In genomic region chr17:82494236-82495055, GRCh38 we compare ENCODE assay signal across 1 cellular context.
A peak's percentile ranks its signal among the peaks of the same experiment; 100 is the strongest.
TF ChIP-seq lines count a peak whose summit lies in the region.

No MANE protein-coding gene starts in this region.

TF ChIP-seq in K562, 482 proteins besides CTCF, POLR2A, EP300 and RAD21 (continued from another document and continues in another):
- no peak for TF ChIP-seq ZBTB11 (CRISPR knock-in tag; IDR thresholded peaks at IDR 0.05)
- TF ChIP-seq KLF1 (tag; IDR thresholded peaks at IDR 0.05) = no peak
- no peak for TF ChIP-seq ATF2 (CRISPR knock-in tag; IDR thresholded peaks at IDR 0.05)
- peak; percentile 91 to 95 for TF ChIP-seq MAZ (CRISPR knock-in tag; conservative IDR thresholded peaks at IDR 0.05 in 1 of 2, IDR thresholded peaks at IDR 0.05 in 1 of 2)
- no peak for TF ChIP-seq THRA (IDR thresholded peaks at IDR 0.05)
- TF ChIP-seq SREBF1 (IDR thresholded peaks at IDR 0.05; ENCODE audit: borderline replicate concordance, low read depth, low read length) = no peak; the same call in 1 of the 2 replicates
- no peak for TF ChIP-seq SNAPC5 (CRISPR knock-in tag; IDR thresholded peaks at IDR 0.05)
- TF ChIP-seq ZNF398 (CRISPR knock-in tag; IDR thresholded peaks at IDR 0.05) = no peak
- no peak for TF ChIP-seq ZNF655 (CRISPR knock-in tag; IDR thresholded peaks at IDR 0.05)
- no peak for TF ChIP-seq CHD7 (IDR thresholded peaks at IDR 0.05; ENCODE audit: low read depth, low read length)
- no peak for TF ChIP-seq KLF6 (CRISPR knock-in tag; IDR thresholded peaks at IDR 0.05; ENCODE audit: borderline replicate concordance)
- peak; percentile 48; the same call in 1 of the 2 replicates for TF ChIP-seq CBX1 (IDR thresholded peaks at IDR 0.05; ENCODE audit: low read depth)
- peak; percentile 19; the same call in 1 of the 2 replicates for TF ChIP-seq ZNF174 (CRISPR knock-in tag; IDR thresholded peaks at IDR 0.05)
- no peak for TF ChIP-seq YBX1 (IDR thresholded peaks at IDR 0.05)
- TF ChIP-seq HBP1 (CRISPR knock-in tag; IDR thresholded peaks at IDR 0.05) = peak; percentile 69
- TF ChIP-seq ZNF197 (CRISPR knock-in tag; IDR thresholded peaks at IDR 0.05; ENCODE audit: low read depth) = 0 out of 2 replicates have a peak, but pooled peaks have one; percentile 52
- no peak for TF ChIP-seq ZNF324 (CRISPR knock-in tag; IDR thresholded peaks at IDR 0.05)
- peak; percentile 89; the same call in 1 of the 2 replicates for TF ChIP-seq STAT6 (CRISPR knock-in tag; IDR thresholded peaks at IDR 0.05)
- TF ChIP-seq ZBTB5 (IDR thresholded peaks at IDR 0.05) = peak; percentile 85
- TF ChIP-seq PYGO2 (tag; IDR thresholded peaks at IDR 0.05) = no peak
- no peak for TF ChIP-seq SRSF3 (IDR thresholded peaks at IDR 0.05; ENCODE audit: insufficient read depth, low read length)
- 0 out of 2 replicates have a peak, but pooled peaks have one; percentile 59 for TF ChIP-seq ZNF274 (IDR thresholded peaks at IDR 0.05; ENCODE audit: borderline replicate concordance, low read depth, low read length)
